ENCODE assay signal across 11 cellular contexts in the genomic region with DNA sequence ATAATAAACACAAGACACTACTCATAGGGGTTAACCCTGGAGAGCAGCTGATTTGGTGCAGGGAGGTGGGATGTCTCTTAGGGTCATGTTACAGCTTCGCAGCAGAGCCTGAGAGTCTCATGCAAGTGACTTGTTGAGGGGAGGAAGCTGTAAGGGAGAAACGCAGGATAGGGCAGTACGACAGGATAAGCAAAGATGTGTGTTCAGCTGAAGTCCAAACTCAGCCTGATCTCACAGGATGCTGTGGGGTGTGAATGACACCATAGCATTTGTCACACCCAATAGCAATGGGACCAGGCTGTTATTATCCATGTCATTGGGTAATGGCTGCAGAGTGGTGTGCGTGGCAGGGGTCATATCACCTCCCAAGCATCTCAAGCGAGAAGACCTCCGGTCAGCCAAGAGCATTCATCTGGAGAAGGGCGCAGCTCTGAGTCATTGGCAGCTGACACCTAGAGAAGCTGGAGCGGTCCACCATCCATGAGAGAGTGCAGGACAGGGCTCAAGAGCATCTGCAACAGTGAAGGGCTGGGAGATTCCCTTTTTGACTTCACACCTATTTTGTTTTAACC. TPM values are rescaled to one million over a fixed set of nuclear protein-coding genes. Genes with fewer than 3 reads are reported as not detected.
DNase-seq lines count a peak whose midpoint lies in the region; ATAC-seq and TF ChIP-seq lines count a peak whose summit lies in the region.
"Had no signal": no experiment of that assay in that cellular context is flagged by ENCODE, and none has a peak within 500 bp of the region (broad histone marks: within the 10 kb centered on the region; RNA-seq: fewer than 3 reads in every experiment).

No MANE protein-coding gene starts in this region.

- no peak overlapping the region for H3K4me3 Mint-ChIP-seq in natural killer cell
- no peak overlapping the region for H3K4me3 Mint-ChIP-seq in activated CD4-positive, alpha-beta T cell treated with anti-CD3 and anti-CD28 coated beads, Interleukin-2, amount 10 ng/mL, durations not matched to agents 7 days and 5 days
- H3K4me3 Mint-ChIP-seq: stimulated activated naive CD8-positive, alpha-beta T cell treated with anti-CD3 and anti-CD28 coated beads, Interleukin-15, Interleukin-2, amounts not matched to agents 100 ng/mL and 50 ng/mL, for 24 hours had no signal

- no peaks in the 10 kb centered on the region for H3K27me3 Mint-ChIP-seq in natural killer cell (ENCODE audit: low read depth in 2 of 2)
- H3K27me3 Mint-ChIP-seq in activated CD4-positive, alpha-beta T cell treated with anti-CD3 and anti-CD28 coated beads, Interleukin-2, amount 10 ng/mL, durations not matched to agents 7 days and 5 days: no peaks in the 10 kb centered on the region
- H3K27me3 Mint-ChIP-seq: stimulated activated naive CD8-positive, alpha-beta T cell treated with anti-CD3 and anti-CD28 coated beads, Interleukin-15, Interleukin-2, amounts not matched to agents 100 ng/mL and 50 ng/mL, for 24 hours had no signal

- H3K36me3 ChIP-seq in A673 (ENCODE audit: insufficient read depth, low read length, poor library complexity, severe bottlenecking): no peaks in the 10 kb centered on the region

- H3K9me3 Mint-ChIP-seq in natural killer cell: no peaks in the 10 kb centered on the region
- H3K9me3 Mint-ChIP-seq in activated CD4-positive, alpha-beta T cell treated with anti-CD3 and anti-CD28 coated beads, Interleukin-2, amount 10 ng/mL, durations not matched to agents 7 days and 5 days: no peaks in the 10 kb centered on the region
- H3K9me3 Mint-ChIP-seq: stimulated activated naive CD8-positive, alpha-beta T cell treated with anti-CD3 and anti-CD28 coated beads, Interleukin-15, Interleukin-2, amounts not matched to agents 100 ng/mL and 50 ng/mL, for 24 hours had no signal

- no peak for TF ChIP-seq CTCF in AG09319 (IDR thresholded peaks at IDR 0.05; ENCODE audit: low read depth, low read length)
- TF ChIP-seq CTCF in epithelial cell of proximal tubule (conservative IDR thresholded peaks at IDR 0.05; ENCODE audit: low read depth, low read length): no peak
- TF ChIP-seq CTCF in natural killer cell (IDR thresholded peaks at IDR 0.05): no peak
- no peak for TF ChIP-seq CTCF in A673 (conservative IDR thresholded peaks at IDR 0.05; ENCODE audit: low read depth, low read length)

- no peaks in the 10 kb centered on the region for H3K9me3 ChIP-seq in A673 (ENCODE audit: low read depth, low read length, poor library complexity, severe bottlenecking)

- H3K4me3 ChIP-seq in epithelial cell of proximal tubule (ENCODE audit: low read depth, low read length): no peak overlapping the region
- no peak overlapping the region for H3K4me3 ChIP-seq in A673 (ENCODE audit: low read depth, low read length, poor library complexity, severe bottlenecking)

- H3K27ac ChIP-seq in A673 (ENCODE audit: low read depth, low read length, poor library complexity, severe bottlenecking): no peak overlapping the region

- H3K27me3 ChIP-seq in A673 (replicated peaks; ENCODE audit: insufficient read depth, low read depth, low read length, poor library complexity): no peaks in the 10 kb centered on the region

- CTCF ChIA-PET in A673 (lab: Charles Lee): no interaction called here
- CTCF ChIA-PET in activated CD4-positive, alpha-beta T cell treated with anti-CD3 and anti-CD28 coated beads, Interleukin-2, amount 10 ng/mL, durations not matched to agents 7 days and 5 days (lab: Charles Lee): interaction anchor here (1.3 to 1.4 kb wide), 2 partner anchors 18 to 195 kb away, joined by 3 to 4 read pairs; no protein-coding TSS in a partner anchor

- peaks cover 7 to 16% of the 10 kb centered on the region in 2 donors for H3K4me1 Mint-ChIP-seq in natural killer cell
- H3K4me1 Mint-ChIP-seq in activated CD4-positive, alpha-beta T cell treated with anti-CD3 and anti-CD28 coated beads, Interleukin-2, amount 10 ng/mL, durations not matched to agents 7 days and 5 days: no peaks in the 10 kb centered on the region

- H3K36me3 Mint-ChIP-seq in natural killer cell: no peaks in the 10 kb centered on the region
- no peaks in the 10 kb centered on the region for H3K36me3 Mint-ChIP-seq in activated CD4-positive, alpha-beta T cell treated with anti-CD3 and anti-CD28 coated beads, Interleukin-2, amount 10 ng/mL, durations not matched to agents 7 days and 5 days (ENCODE audit: low read depth)

- BruUV-seq in A673 (replicated peaks; lab: Mats Ljungman, UMichigan): no TSS peak

- intact Hi-C loops in natural killer cell (cut with micrococcal nuclease) (loop anchor here (5.0 kb wide), 1 partner anchor 48 kb away; no protein-coding TSS in a partner anchor), A673 (cut with micrococcal nuclease; ENCODE audit: unreplicated experiment) (no loop called here)

- peak; percentile 55 for ATAC-seq in HG02610 (IDR thresholded peaks at IDR 0.05; ENCODE audit: unreplicated experiment)
- ATAC-seq in natural killer cell: peak; percentile 43 to 70 (median 66)
- ATAC-seq in HG03108 (IDR thresholded peaks at IDR 0.05; ENCODE audit: unreplicated experiment): no peak
- no peak for ATAC-seq in GM18520 (IDR thresholded peaks at IDR 0.05; ENCODE audit: unreplicated experiment)

- peak overlapping the region; percentile 10 to 70 for H3K27ac Mint-ChIP-seq in natural killer cell
- no peak overlapping the region for H3K27ac Mint-ChIP-seq in activated CD4-positive, alpha-beta T cell treated with anti-CD3 and anti-CD28 coated beads, Interleukin-2, amount 10 ng/mL, durations not matched to agents 7 days and 5 days
- H3K27ac Mint-ChIP-seq: stimulated activated naive CD8-positive, alpha-beta T cell treated with anti-CD3 and anti-CD28 coated beads, Interleukin-15, Interleukin-2, amounts not matched to agents 100 ng/mL and 50 ng/mL, for 24 hours had no signal

- H3K4me1 ChIP-seq in A673 (ENCODE audit: insufficient read depth, low read length, poor library complexity, severe bottlenecking): no peaks in the 10 kb centered on the region

- POLR2A ChIA-PET in A673 (lab: Charles Lee; ENCODE audit: low non-redundant PET): no interaction called here
- POLR2A ChIA-PET in activated CD4-positive, alpha-beta T cell treated with anti-CD3 and anti-CD28 coated beads, Interleukin-2, amount 10 ng/mL, durations not matched to agents 7 days and 5 days (lab: Charles Lee): interaction anchor here (0.6 kb wide), 1 partner anchor 32 kb away, joined by 3 read pairs; no protein-coding TSS in a partner anchor

- DNase-seq in AG09319 (ENCODE audit: extremely low read depth, low read depth) (peak; percentile 82), epithelial cell of proximal tubule (ENCODE audit: low read depth) (peak; percentile 92), natural killer cell (no peak), A673 (ENCODE audit: low spot score) (no peak)
- no peak for DNase-seq in activated CD4-positive, alpha-beta T cell treated with anti-CD3 and anti-CD28 coated beads, Interleukin-2, amount 10 ng/mL, durations not matched to agents 7 days and 5 days
- DNase-seq: foreskin melanocyte, NCI-H82 had no signal

RNA-seq across cellular contexts. Expression of gene RPL26L1, which starts 49.2 kb away (rescaled TPM):
- total RNA-seq in epithelial cell of proximal tubule (73.1 and 86.5 TPM in 2 replicates), natural killer cell (10 to 100 TPM; 11.2 to 12.4 (median 12.1) TPM), A673 (2021) (60.6 and 61.1 TPM in 2 replicates)
- 10 to 100 TPM; 39.9 to 44.3 TPM for total RNA-seq in activated CD4-positive, alpha-beta T cell treated with anti-CD3 and anti-CD28 coated beads, Interleukin-2, amount 10 ng/mL, durations not matched to agents 7 days and 5 days

Comparison
In these comparisons a context has a peak if more than half of its experiments do, and no peak if none do; other contexts are left out.
1. DNase-seq: peak in AG09319 (single experiment) and epithelial cell of proximal tubule (single experiment); none in natural killer cell (single experiment), A673 (single experiment) and activated CD4-positive, alpha-beta T cell treated with anti-CD3 and anti-CD28 coated beads, Interleukin-2, amount 10 ng/mL, durations not matched to agents 7 days and 5 days (single experiment).
2. ATAC-seq: peak in HG02610 (single experiment) and natural killer cell (3 of 3); none in HG03108 (single experiment) and GM18520 (single experiment).